In the genomic region with DNA sequence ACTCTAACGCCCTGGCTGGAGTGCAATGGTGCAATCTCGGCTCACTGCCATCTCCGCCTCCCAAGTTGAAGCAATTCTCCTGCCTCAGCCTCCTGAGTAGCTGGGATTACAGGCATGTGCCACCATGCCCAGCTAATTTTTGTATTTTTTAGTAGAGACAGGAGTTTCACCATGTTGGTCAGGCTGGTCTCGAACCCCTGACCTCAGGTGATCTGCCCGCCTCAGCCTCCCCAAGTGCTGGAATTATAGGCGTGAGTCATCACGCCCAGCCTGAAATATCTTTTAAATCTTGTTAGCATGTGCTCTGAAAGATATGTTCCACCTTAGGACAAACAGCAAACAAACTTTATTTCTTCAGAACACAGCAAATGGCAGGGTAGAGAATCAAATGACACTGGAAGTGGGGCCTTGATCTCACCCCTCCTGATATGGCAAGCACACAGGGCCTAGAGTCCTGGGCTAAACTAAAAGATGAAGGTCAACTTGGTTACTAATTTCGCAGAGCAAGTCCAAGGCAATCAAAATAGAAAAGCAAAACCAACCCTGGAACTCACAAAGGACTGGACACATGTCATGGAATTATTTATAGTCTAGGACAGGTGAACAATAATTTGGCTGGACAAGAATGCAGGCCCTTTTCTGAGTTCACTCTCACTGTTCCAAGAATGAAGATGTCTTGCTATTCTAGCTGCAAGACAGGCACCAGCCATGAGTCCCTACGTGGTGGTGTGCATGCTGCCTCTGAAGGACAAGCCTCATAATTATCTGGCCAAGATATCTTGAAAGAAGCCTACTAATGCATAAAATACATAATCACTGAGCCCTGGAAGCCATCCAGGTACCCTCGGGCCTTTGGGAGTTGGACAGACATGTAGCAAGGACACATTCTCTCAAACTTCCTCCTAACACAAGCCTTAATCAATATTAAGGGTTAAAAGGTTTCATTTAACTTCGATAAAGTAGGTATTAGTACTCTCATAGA, we compare ENCODE assay signal across 8 cellular contexts. TPM values are rescaled to one million over a fixed set of nuclear protein-coding genes. Genes with fewer than 3 reads are reported as not detected.
DNase-seq lines count a peak whose midpoint lies in the region; TF ChIP-seq lines count a peak whose summit lies in the region.
"Had no signal": no experiment of that assay in that cellular context is flagged by ENCODE, and none has a peak within 500 bp of the region (broad histone marks: within the 10 kb centered on the region; RNA-seq: fewer than 3 reads in every experiment).

No MANE protein-coding gene starts in this region.

- H3F3A ChIP-seq in SU-DHL-6 (ENCODE audit: insufficient read depth), result peaks cover 48% of the 10 kb centered on the region
- H3F3A ChIP-seq in smooth muscle cell (ENCODE audit: low read depth), result peaks cover 35% of the 10 kb centered on the region

- TF ChIP-seq CTCF in SU-DHL-6 (IDR thresholded peaks at IDR 0.05; ENCODE audit: insufficient read depth, low read length, poor library complexity, severe bottlenecking), result no peak
- TF ChIP-seq CTCF in cardiac muscle cell (IDR thresholded peaks at IDR 0.05; ENCODE audit: low read depth, low read length), result no peak
- no peak for TF ChIP-seq CTCF in smooth muscle cell (IDR thresholded peaks at IDR 0.05; ENCODE audit: borderline replicate concordance, insufficient read depth, poor library complexity, severe bottlenecking)
- TF ChIP-seq CTCF in prostate gland (IDR thresholded peaks at IDR 0.05), result no peak

- 66% methylated on average over 11 of the region's 11 CpGs for WGBS in smooth muscle cell (ENCODE audit: low lambda C conversion rate)
- 77% methylated on average over 11 of the region's 11 CpGs for WGBS in prostate gland

- H3K9ac ChIP-seq in SU-DHL-6 (ENCODE audit: low read length), result no peak overlapping the region
- no peak overlapping the region for H3K9ac ChIP-seq in smooth muscle cell (ENCODE audit: low read depth)
- no peak overlapping the region for H3K9ac ChIP-seq in Karpas-422 (ENCODE audit: low read length)

- no peak for TF ChIP-seq POLR2A in prostate gland (IDR thresholded peaks at IDR 0.05)

- H3K4me2 ChIP-seq in SU-DHL-6 (ENCODE audit: low read depth, low read length, poor library complexity, severe bottlenecking) (peak overlapping the region; percentile 50), smooth muscle cell (peak overlapping the region; percentile 74), Karpas-422 (ENCODE audit: low read depth, low read length, poor library complexity, severe bottlenecking) (no peak overlapping the region)

- H4K20me1 ChIP-seq in SU-DHL-6 (ENCODE audit: low read depth, low read length) (0 out of 2 replicates have a peak, but pooled peaks cover 3% of the 10 kb centered on the region), smooth muscle cell (ENCODE audit: low read depth) (peaks cover 59% of the 10 kb centered on the region), Karpas-422 (ENCODE audit: insufficient read depth, low read depth, low read length) (no peaks in the 10 kb centered on the region; the same call in 1 of the 2 replicates)

- H3K79me2 ChIP-seq in SU-DHL-6 (ENCODE audit: insufficient read depth, low read length), result peaks cover 99% of the 10 kb centered on the region
- H3K79me2 ChIP-seq in smooth muscle cell (ENCODE audit: low read depth), result peaks cover 82% of the 10 kb centered on the region
- no peaks in the 10 kb centered on the region for H3K79me2 ChIP-seq in Karpas-422 (ENCODE audit: low read length)

- DNase-seq in HEK293T (ENCODE audit: extremely low spot score) (no peak), cardiac muscle cell (ENCODE audit: low read depth in 1 of 2, low spot score in 1 of 2) (no peak), smooth muscle cell (lab: John Stamatoyannopoulos, UW; ENCODE audit: unreplicated experiment) (no peak), Karpas-422 (no peak), prostate gland (ENCODE audit: low spot score) (no peak), posterior vena cava (ENCODE audit: low spot score) (no peak)
- DNase-seq: activated naive CD4-positive, alpha-beta T cell treated with anti-CD3 and anti-CD28 coated beads, Interleukin-2, amount 50 U/mL, for 16 hours had no signal

- CTCF ChIA-PET in HEK293T (lab: Yijun Ruan, JAX), result no interaction called here

- intact Hi-C loops in prostate gland (cut with DNase I) (no loop called here), posterior vena cava (cut with DNase I) (no loop called here)

- H3K36me3 ChIP-seq in SU-DHL-6 (ENCODE audit: low read length) (peaks cover 3% of the 10 kb centered on the region; the same call in 1 of the 2 replicates), cardiac muscle cell (no peaks in the 10 kb centered on the region), smooth muscle cell (ENCODE audit: low read depth) (no peaks in the 10 kb centered on the region), Karpas-422 (ENCODE audit: insufficient read depth, low read length) (no peaks in the 10 kb centered on the region), prostate gland (no peaks in the 10 kb centered on the region)

- H3K27me3 ChIP-seq in SU-DHL-6 (ENCODE audit: low read length), result no peaks in the 10 kb centered on the region
- H3K27me3 ChIP-seq in cardiac muscle cell, result no peaks in the 10 kb centered on the region
- H3K27me3 ChIP-seq in smooth muscle cell (ENCODE audit: low read depth), result no peaks in the 10 kb centered on the region
- no peaks in the 10 kb centered on the region for H3K27me3 ChIP-seq in Karpas-422 (ENCODE audit: low read length)
- H3K27me3 ChIP-seq in prostate gland (replicated peaks; ENCODE audit: insufficient read depth), result no peaks in the 10 kb centered on the region

- H3K27ac ChIP-seq in SU-DHL-6 (ENCODE audit: low read depth, low read length), result peak overlapping the region; percentile 75
- peak overlapping the region; percentile 51 for H3K27ac ChIP-seq in cardiac muscle cell
- peak overlapping the region; percentile 77 for H3K27ac ChIP-seq in smooth muscle cell (ENCODE audit: low read depth)
- no peak overlapping the region for H3K27ac ChIP-seq in Karpas-422 (ENCODE audit: low read length)
- no peak overlapping the region for H3K27ac ChIP-seq in prostate gland

- H3K4me1 ChIP-seq in cardiac muscle cell (ENCODE audit: low read depth), result peaks cover 8% of the 10 kb centered on the region
- H3K4me1 ChIP-seq in smooth muscle cell (ENCODE audit: low read depth), result peaks cover 75% of the 10 kb centered on the region
- H3K4me1 ChIP-seq in Karpas-422 (ENCODE audit: low read length), result peaks cover 8% of the 10 kb centered on the region
- H3K4me1 ChIP-seq in prostate gland (replicated peaks), result no peaks in the 10 kb centered on the region

- H3K9me2 ChIP-seq in SU-DHL-6 (replicated peaks; ENCODE audit: insufficient read depth, low read length) (no peaks in the 10 kb centered on the region), Karpas-422 (replicated peaks; ENCODE audit: insufficient read depth, low read length) (no peaks in the 10 kb centered on the region)

- H3K4me3 ChIP-seq in SU-DHL-6 (ENCODE audit: insufficient read depth, low read length, poor library complexity, severe bottlenecking) (no peak overlapping the region), cardiac muscle cell (no peak overlapping the region), smooth muscle cell (no peak overlapping the region), Karpas-422 (ENCODE audit: low read length) (no peak overlapping the region), prostate gland (no peak overlapping the region)

- POLR2A ChIA-PET in HEK293T (lab: Yijun Ruan, JAX), result no interaction called here

- H2AFZ ChIP-seq in SU-DHL-6 (ENCODE audit: low read depth, low read length, severe bottlenecking) (no peak overlapping the region), smooth muscle cell (ENCODE audit: low read depth) (no peak overlapping the region), Karpas-422 (ENCODE audit: low read length) (no peak overlapping the region)

- H3K9me3 ChIP-seq in SU-DHL-6 (ENCODE audit: insufficient read depth, low read length) (no peaks in the 10 kb centered on the region), cardiac muscle cell (ENCODE audit: low read depth) (no peaks in the 10 kb centered on the region), smooth muscle cell (replicated peaks; ENCODE audit: low read depth) (no peaks in the 10 kb centered on the region), Karpas-422 (ENCODE audit: low read length) (no peaks in the 10 kb centered on the region), prostate gland (no peaks in the 10 kb centered on the region)

TF ChIP-seq in HEK293T, 16 proteins besides CTCF, POLR2A, EP300 and RAD21:
- no peak for TF ChIP-seq SUZ12 (IDR thresholded peaks at IDR 0.05)
- TF ChIP-seq, protein P1, sequence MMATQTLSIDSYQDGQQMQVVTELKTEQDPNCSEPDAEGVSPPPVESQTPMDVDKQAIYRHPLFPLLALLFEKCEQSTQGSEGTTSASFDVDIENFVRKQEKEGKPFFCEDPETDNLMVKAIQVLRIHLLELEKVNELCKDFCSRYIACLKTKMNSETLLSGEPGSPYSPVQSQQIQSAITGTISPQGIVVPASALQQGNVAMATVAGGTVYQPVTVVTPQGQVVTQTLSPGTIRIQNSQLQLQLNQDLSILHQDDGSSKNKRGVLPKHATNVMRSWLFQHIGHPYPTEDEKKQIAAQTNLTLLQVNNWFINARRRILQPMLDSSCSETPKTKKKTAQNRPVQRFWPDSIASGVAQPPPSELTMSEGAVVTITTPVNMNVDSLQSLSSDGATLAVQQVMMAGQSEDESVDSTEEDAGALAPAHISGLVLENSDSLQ (IDR thresholded peaks at IDR 0.05), result peak; percentile 21; the same call in 1 of the 2 replicates
TF ChIP-seq in HEK293T: peak in this region for 1.

RNA-seq across cellular contexts. Expression of gene B4GALT5, which starts 35.6 kb away (rescaled TPM):
- total RNA-seq in cardiac muscle cell (26.5 and 27.4 TPM in 2 replicates), smooth muscle cell (25.6 and 26.0 TPM in 2 replicates), prostate gland (10 to 100 TPM; 17.8 to 53.7 TPM), posterior vena cava (10 to 100 TPM; 26.1 to 35.2 TPM)
- polyA plus RNA-seq in cardiac muscle cell (11.5 and 18.0 TPM in 2 replicates), smooth muscle cell (8.2 and 12.0 TPM in 2 replicates)
- total RNA-seq in Karpas-422 (2014; rRNA removed; shearing (Covaris generic); ENCODE audit: low replicate concordance), result 2.6 and 3.7 TPM in 2 replicates

Comparison
In these comparisons a context has a peak if more than half of its experiments do, and no peak if none do; other contexts are left out.
1. H3K27ac ChIP-seq: peak in SU-DHL-6 (single experiment), cardiac muscle cell (single experiment) and smooth muscle cell (single experiment); none in Karpas-422 (single experiment) and prostate gland (0 of 2).